1 cellular context compared by ENCODE assay signal in genomic region chr16:3488801-3489200, GRCh38.
TF ChIP-seq lines count a peak whose summit lies in the region.

No MANE protein-coding gene starts in this region.

TF ChIP-seq in K562, 482 proteins besides CTCF, POLR2A, EP300 and RAD21:
- TF ChIP-seq TAL1 (IDR thresholded peaks at IDR 0.05), result no peak
- TF ChIP-seq E2F5 (CRISPR knock-in tag; IDR thresholded peaks at IDR 0.05), result no peak
- no peak for TF ChIP-seq ZNF398 (CRISPR knock-in tag; IDR thresholded peaks at IDR 0.05)
- TF ChIP-seq PTRF (tag; IDR thresholded peaks at IDR 0.05), result no peak
- TF ChIP-seq NFIC (IDR thresholded peaks at IDR 0.05), result peak; percentile 22
